In the genomic region with DNA sequence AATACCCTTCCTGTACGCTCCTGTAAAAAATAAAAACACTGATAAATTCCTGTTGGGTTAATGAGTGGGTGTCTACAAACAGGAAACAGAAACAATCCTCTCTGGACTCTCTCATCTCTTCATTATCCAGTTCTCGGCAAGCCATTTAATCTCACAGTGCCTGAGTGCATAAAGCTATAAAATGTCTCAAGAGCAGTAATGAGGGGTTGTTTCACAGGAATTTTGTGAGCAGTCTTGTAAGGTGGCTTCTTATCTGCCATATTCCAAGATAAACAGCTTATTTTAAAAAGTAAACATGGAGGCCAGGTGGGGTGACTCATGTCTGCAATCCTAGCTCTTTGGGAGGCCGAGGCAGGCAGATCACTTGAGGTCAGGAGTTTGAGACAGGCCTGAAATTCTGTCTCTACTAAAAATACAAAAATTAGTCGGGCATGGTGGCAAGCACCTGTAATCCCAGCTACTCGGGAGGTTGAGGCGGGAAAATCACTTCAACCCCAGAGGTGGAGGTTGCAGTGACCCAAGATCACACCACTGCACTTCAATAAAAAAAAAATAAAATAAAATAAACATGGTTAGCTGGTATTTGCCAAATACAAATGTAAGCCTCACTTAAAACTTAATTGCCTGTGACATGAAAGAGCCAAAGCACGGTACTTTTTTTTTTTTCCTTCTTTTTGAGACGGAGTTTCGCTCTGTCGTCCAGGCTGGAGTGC, we compare ENCODE assay signal across 8 cellular contexts. TPM values are rescaled to one million over a fixed set of nuclear protein-coding genes. Genes with fewer than 3 reads are reported as not detected.
DNase-seq lines count a peak whose midpoint lies in the region; ATAC-seq and TF ChIP-seq lines count a peak whose summit lies in the region.

No MANE protein-coding gene starts in this region.

- CTCF ChIA-PET in Caco-2 (lab: Charles Lee), result interaction anchor here (0.6 to 1.2 kb wide), 4 partner anchors 13 to 825 kb away, joined by 3 to 7 read pairs (median 4); no protein-coding TSS in a partner anchor

- no peaks in the 10 kb centered on the region for H3K27me3 ChIP-seq in Caco-2 (replicated peaks; ENCODE audit: control insufficient read depth, insufficient read depth, low read length)

- peaks cover 30% of the 10 kb centered on the region for H3K4me1 ChIP-seq in Caco-2

- H3K27me3 Mint-ChIP-seq in Caco-2 (ENCODE audit: insufficient read depth, unreplicated experiment) (no peaks in the 10 kb centered on the region), osteocyte (ENCODE audit: unreplicated experiment) (no peaks in the 10 kb centered on the region)

- H3K36me3 ChIP-seq in Caco-2 (ENCODE audit: control insufficient read depth, insufficient read depth, low read length), result no peaks in the 10 kb centered on the region

- ATAC-seq in HG02938 (IDR thresholded peaks at IDR 0.05; ENCODE audit: unreplicated experiment), result no peak

- peaks cover 68% of the 10 kb centered on the region for H3K36me3 Mint-ChIP-seq in Caco-2 (ENCODE audit: insufficient read depth, unreplicated experiment)
- H3K36me3 Mint-ChIP-seq in osteocyte (ENCODE audit: unreplicated experiment), result peaks cover 32% of the 10 kb centered on the region

- no TSS peak for BruUV-seq in Caco-2 (replicated peaks; lab: Mats Ljungman, UMichigan)

- H3K4me3 Mint-ChIP-seq in Caco-2 (ENCODE audit: unreplicated experiment) (peak overlapping the region; percentile 47), osteocyte (ENCODE audit: unreplicated experiment) (no peak overlapping the region)

- H3K4me1 Mint-ChIP-seq in Caco-2 (ENCODE audit: low read depth, unreplicated experiment) (peaks cover 16% of the 10 kb centered on the region), osteocyte (ENCODE audit: unreplicated experiment) (peaks cover 48% of the 10 kb centered on the region)

- TF ChIP-seq CTCF in Caco-2 (IDR thresholded peaks at IDR 0.05; ENCODE audit: insufficient read depth in 1 of 2, low read depth in 1 of 2, low read length in 1 of 2, severe bottlenecking in 1 of 2, unreplicated experiment in 1 of 2) (no peak), osteocyte (IDR thresholded peaks at IDR 0.05) (no peak)

- intact Hi-C loops in Caco-2 (cut with micrococcal nuclease; ENCODE audit: unreplicated experiment), result no loop called here

- H3K4me3 ChIP-seq in Caco-2 (ENCODE audit: low read depth, low read length), result no peak overlapping the region

- H3K9me3 Mint-ChIP-seq in Caco-2 (ENCODE audit: unreplicated experiment) (no peaks in the 10 kb centered on the region), osteocyte (ENCODE audit: unreplicated experiment) (no peaks in the 10 kb centered on the region)

- H3K27ac Mint-ChIP-seq in Caco-2 (ENCODE audit: unreplicated experiment) (peak overlapping the region; percentile 98), osteocyte (ENCODE audit: unreplicated experiment) (peak overlapping the region; percentile 91)

- H3K9me3 ChIP-seq in Caco-2, result no peaks in the 10 kb centered on the region

- POLR2A ChIA-PET in Caco-2 (lab: Charles Lee), result interaction anchor here (1.1 kb wide), 3 partner anchors 31 to 142 kb away, joined by 4 to 5 read pairs (median 5); a partner anchor contains a TSS

- DNase-seq in Caco-2 (peak; percentile 70 to 79), NCI-H146 (lab: John Stamatoyannopoulos, UW) (peak; percentile 6), dermis blood vessel endothelial cell (peak; percentile 56), osteocyte (ENCODE audit: extremely low spot score, unreplicated experiment) (no peak), NCI-H1930 (lab: John Stamatoyannopoulos, UW) (no peak), NCI-H524 treated with DMSO at 0.1 percent for 48 hours (lab: John Stamatoyannopoulos, UW) (no peak)
- DNase-seq in activated CD4-positive, alpha-beta T cell treated with anti-CD3 and anti-CD28 coated beads, Interleukin-2, amount 50 U/mL, for 48 hours, result no peak

RNA-seq across cellular contexts. Expression of a gene that starts 54.0 kb away (rescaled TPM):
- total RNA-seq in Caco-2 (2022) (80.9 and 85.0 TPM in 2 replicates), dermis blood vessel endothelial cell (49.5 and 51.1 TPM in 2 replicates), osteocyte (100.0 and 103 TPM in 2 replicates)

Comparison
In these comparisons a context has a peak if more than half of its experiments do, and no peak if none do; other contexts are left out.
1. DNase-seq: peak in Caco-2 (2 of 2), NCI-H146 (single experiment) and dermis blood vessel endothelial cell (single experiment); none in osteocyte (single experiment), NCI-H1930 (0 of 2), NCI-H524 treated with DMSO at 0.1 percent for 48 hours (single experiment) and activated CD4-positive, alpha-beta T cell treated with anti-CD3 and anti-CD28 coated beads, Interleukin-2, amount 50 U/mL, for 48 hours (0 of 2).